Comparison of ENCODE assay signal across 34 cellular contexts in the genomic region with DNA sequence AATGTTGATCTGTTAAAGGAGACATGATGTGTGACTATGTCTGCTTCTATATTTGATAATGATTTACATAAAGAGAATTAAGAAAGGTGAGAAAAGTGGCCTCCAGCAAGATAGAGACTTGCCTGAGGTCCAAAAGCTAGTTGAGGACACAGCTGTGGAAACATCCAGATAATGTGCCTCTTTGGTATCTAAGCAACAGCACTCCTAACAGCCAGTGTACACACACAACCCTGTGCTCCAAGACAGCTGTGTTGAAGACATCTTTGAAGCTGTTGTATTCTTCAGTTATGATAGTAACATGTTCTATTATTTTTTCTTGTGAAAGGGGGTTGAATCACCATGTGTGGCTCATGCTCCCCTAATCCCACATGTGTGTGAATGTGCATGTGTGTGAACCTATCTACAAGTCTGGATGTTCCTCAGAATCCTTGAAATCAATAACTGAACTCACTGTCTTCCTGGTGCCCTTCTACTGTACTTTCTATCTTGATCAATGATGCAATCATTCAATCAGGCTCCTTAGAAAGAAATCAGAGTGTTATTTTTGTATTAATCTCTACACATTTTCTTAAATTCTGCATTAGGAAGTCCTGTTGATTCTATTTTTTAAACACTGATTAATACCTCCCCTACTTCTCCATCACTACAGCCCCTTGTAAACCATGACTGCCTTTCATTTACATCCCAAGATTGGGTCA.
A peak's percentile ranks its signal among the peaks of the same experiment; 100 is the strongest.
DNase-seq lines count a peak whose midpoint lies in the region; ATAC-seq, FAIRE-seq and TF ChIP-seq lines count a peak whose summit lies in the region.
"Had no signal": no experiment of that assay in that cellular context is flagged by ENCODE, and none has a peak within 500 bp of the region (broad histone marks: within the 10 kb centered on the region; RNA-seq: fewer than 3 reads in every experiment).

No MANE protein-coding gene starts in this region.

- H3K9ac ChIP-seq in HepG2 (ENCODE audit: insufficient read depth, low read depth, low read length), result no peak overlapping the region
- H3K9ac ChIP-seq: parathyroid adenoma had no signal

- POLR2A ChIA-PET in HepG2 (lab: Yijun Ruan, JAX), result no interaction called here

- CTCF ChIA-PET in HepG2 (lab: Yijun Ruan, JAX; ENCODE audit: low intra/inter-chr PET ratio, low total read pairs), result no interaction called here

- H3K27me3 Mint-ChIP-seq in nephron progenitor cell (ENCODE audit: low read depth, poor library complexity), result peaks cover 7% of the 10 kb centered on the region
- H3K27me3 Mint-ChIP-seq: activated CD4-positive, alpha-beta memory T cell treated with anti-CD3 and anti-CD28 coated beads, Interleukin-2, amount 10 ng/mL, durations not matched to agents 7 days and 5 days; brain had no signal

- no peaks in the 10 kb centered on the region for H3K4me1 ChIP-seq in HepG2 (ENCODE audit: insufficient read depth, low read length)
- H3K4me1 ChIP-seq in right lobe of liver, result no peaks in the 10 kb centered on the region
- H3K4me1 ChIP-seq: HAP-1, parathyroid adenoma had no signal

- BruUV-seq in HepG2 (replicated peaks; lab: Mats Ljungman, UMichigan), result no TSS peak

- no peak for TF ChIP-seq POLR2A in HepG2 (IDR thresholded peaks at IDR 0.05; ENCODE audit: insufficient read depth in 1 of 2, low read depth in 2 of 2, low read length in 2 of 2)
- no peak for TF ChIP-seq POLR2A in right lobe of liver (IDR thresholded peaks at IDR 0.05)
- TF ChIP-seq POLR2A in H54 (IDR thresholded peaks at IDR 0.05; ENCODE audit: low read depth, low read length), result no peak

- DNase-seq in HepG2 (ENCODE audit: low spot score) (no peak), right lobe of liver (no peak), NCI-H748 treated with DMSO at 0.1 percent for 48 hours (lab: John Stamatoyannopoulos, UW) (peak; percentile 69), fibroblast of villous mesenchyme (ENCODE audit: low read depth) (peak; percentile 42), nephron progenitor cell (no peak), H54 (ENCODE audit: insufficient read length, low spot score) (no peak)
- no peak for DNase-seq in activated naive CD4-positive, alpha-beta T cell treated with anti-CD3 and anti-CD28 coated beads, Interleukin-2, amount 50 U/mL, for 72 hours (ENCODE audit: low spot score in 2 of 2)
- DNase-seq: activated CD4-positive, alpha-beta memory T cell treated with anti-CD3 and anti-CD28 coated beads, Interleukin-2, amount 10 ng/mL, durations not matched to agents 7 days and 5 days; activated effector memory CD4-positive, alpha-beta T cell treated with Interleukin-2 at 50 U/mL for 16 hours; activated naive CD8-positive, alpha-beta T cell treated with anti-CD3 and anti-CD28 coated beads, Interleukin-2, amount 50 U/mL, for 24 hours; Calu3; effector CD8-positive, alpha-beta T cell; foreskin keratinocyte; immature natural killer cell; left lung; midbrain; NCI-H1436 treated with DMSO at 0.1 percent for 48 hours; NCI-H82; PC-3; SIG-M5; stimulated activated naive CD4-positive, alpha-beta T cell treated with Interleukin-2 at 50 U/mL for 16 hours had no signal

- no peak overlapping the region for H3K4me3 ChIP-seq in HepG2 (replicated peaks in 1 of 3; ENCODE audit: insufficient read depth in 1 of 3, low read depth in 2 of 3, low read length in 3 of 3)
- H3K4me3 ChIP-seq in right lobe of liver, result no peak overlapping the region
- no peak overlapping the region for H3K4me3 ChIP-seq in fibroblast of villous mesenchyme (ENCODE audit: low read depth, low read length)
- H3K4me3 ChIP-seq: HAP-1, hepatocyte, left lung, right atrium auricular region, thoracic aorta, vagina had no signal

- no peak for TF ChIP-seq RAD21 in HepG2 (CRISPR knock-in tag; IDR thresholded peaks at IDR 0.05)

- H3K36me3 ChIP-seq in HepG2 (replicated peaks in 1 of 2; ENCODE audit: control insufficient read depth in 1 of 2, insufficient read depth in 2 of 2, low read length in 2 of 2) (no peaks in the 10 kb centered on the region), right lobe of liver (no peaks in the 10 kb centered on the region)
- H3K36me3 ChIP-seq: HAP-1, left lung, right atrium auricular region, thoracic aorta, vagina had no signal

- no peaks in the 10 kb centered on the region for H3K79me2 ChIP-seq in HepG2 (ENCODE audit: insufficient read depth, low read length)
- H3K79me2 ChIP-seq: hepatocyte, parathyroid adenoma had no signal

- FAIRE-seq in HepG2 (lab: Jason Lieb, UNC), result no peak
- no peak for FAIRE-seq in H54 (lab: Jason Lieb, UNC)
- FAIRE-seq: colon, GM19239 had no signal

- H3K27ac Mint-ChIP-seq in activated naive CD4-positive, alpha-beta T cell treated with anti-CD3 and anti-CD28 coated beads, Interleukin-2, amount 50 U/mL, for 72 hours, result no peak overlapping the region
- H3K27ac Mint-ChIP-seq in nephron progenitor cell, result no peak overlapping the region
- H3K27ac Mint-ChIP-seq: activated CD4-positive, alpha-beta memory T cell treated with anti-CD3 and anti-CD28 coated beads, Interleukin-2, amount 10 ng/mL, durations not matched to agents 7 days and 5 days; activated naive CD8-positive, alpha-beta T cell treated with anti-CD3 and anti-CD28 coated beads, Interleukin-2, amount 50 U/mL, for 24 hours; brain; immature natural killer cell; natural killer cell treated with Interleukin-12 subunit alpha and Interleukin-12 subunit beta and Interleukin-15 and Interleukin-18, amount 100 ng/mL, for 72 hours had no signal

- ATAC-seq in HepG2 (no peak), right lobe of liver (no peak)
- ATAC-seq in activated naive CD4-positive, alpha-beta T cell treated with anti-CD3 and anti-CD28 coated beads, Interleukin-2, amount 50 U/mL, for 72 hours, result no peak
- ATAC-seq: activated CD4-positive, CD25-positive, alpha-beta regulatory T cell treated with anti-CD3 and anti-CD28 coated beads, Interleukin-2, amount 50 U/mL, for 24 hours; activated naive CD8-positive, alpha-beta T cell treated with anti-CD3 and anti-CD28 coated beads, Interleukin-2, amount 50 U/mL, for 24 hours; foreskin keratinocyte; left lung; natural killer cell treated with Interleukin-12 subunit alpha and Interleukin-12 subunit beta and Interleukin-15 and Interleukin-18, amount 100 ng/mL, for 72 hours; PC-3 had no signal

- no peak overlapping the region for H3K4me3 Mint-ChIP-seq in nephron progenitor cell
- H3K4me3 Mint-ChIP-seq: activated CD4-positive, alpha-beta memory T cell treated with anti-CD3 and anti-CD28 coated beads, Interleukin-2, amount 10 ng/mL, durations not matched to agents 7 days and 5 days; activated naive CD8-positive, alpha-beta T cell treated with anti-CD3 and anti-CD28 coated beads, Interleukin-2, amount 50 U/mL, for 24 hours; brain; immature natural killer cell; natural killer cell treated with Interleukin-12 subunit alpha and Interleukin-12 subunit beta and Interleukin-15 and Interleukin-18, amount 100 ng/mL, for 72 hours had no signal

- H3K27me3 ChIP-seq in HepG2 (ENCODE audit: control insufficient read depth in 1 of 2, insufficient read depth in 2 of 2, low read length in 2 of 2) (no peaks in the 10 kb centered on the region), right lobe of liver (no peaks in the 10 kb centered on the region)
- H3K27me3 ChIP-seq: hepatocyte, right atrium auricular region, vagina had no signal

- in situ Hi-C loops in HepG2 (cut with HindIII; ENCODE audit: extremely low pct_ligation_motif_present, low pct_unique_long_range_greater_than_20kb), result no loop called here

- intact Hi-C loops in HepG2 (cut with micrococcal nuclease; ENCODE audit: unreplicated experiment) (no loop called here), right lobe of liver (cut with DNase I) (no loop called here)

- H3K9me3 Mint-ChIP-seq in activated naive CD4-positive, alpha-beta T cell treated with anti-CD3 and anti-CD28 coated beads, Interleukin-2, amount 50 U/mL, for 72 hours, result peaks cover 6 to 16% of the 10 kb centered on the region in 2 donors
- peaks cover 17% of the 10 kb centered on the region for H3K9me3 Mint-ChIP-seq in nephron progenitor cell
- H3K9me3 Mint-ChIP-seq: natural killer cell treated with Interleukin-12 subunit alpha and Interleukin-12 subunit beta and Interleukin-15 and Interleukin-18, amount 100 ng/mL, for 72 hours had no signal

- H4K20me1 ChIP-seq in HepG2 (ENCODE audit: insufficient read depth, low read length), result no peaks in the 10 kb centered on the region

- H3K9me3 ChIP-seq in HepG2 (ENCODE audit: low read length) (no peaks in the 10 kb centered on the region), right lobe of liver (no peaks in the 10 kb centered on the region)
- H3K9me3 ChIP-seq: HAP-1, right atrium auricular region, thoracic aorta, vagina had no signal

- H3K27ac ChIP-seq in HepG2 (ENCODE audit: extremely low read length, insufficient read depth, low read length) (no peak overlapping the region), right lobe of liver (no peak overlapping the region)
- H3K27ac ChIP-seq: C4-2B, foreskin keratinocyte, hepatocyte, HL-60, left lung, parathyroid adenoma, right atrium auricular region, thoracic aorta, vagina had no signal

- H2AFZ ChIP-seq in HepG2 (ENCODE audit: low read length), result no peak overlapping the region
- H2AFZ ChIP-seq: hepatocyte, parathyroid adenoma had no signal

- peaks cover 0 to 6% of the 10 kb centered on the region in 2 donors for H3K36me3 Mint-ChIP-seq in activated naive CD4-positive, alpha-beta T cell treated with anti-CD3 and anti-CD28 coated beads, Interleukin-2, amount 50 U/mL, for 72 hours
- H3K36me3 Mint-ChIP-seq in nephron progenitor cell (ENCODE audit: low read depth), result no peaks in the 10 kb centered on the region
- H3K36me3 Mint-ChIP-seq: brain; immature natural killer cell; natural killer cell treated with Interleukin-12 subunit alpha and Interleukin-12 subunit beta and Interleukin-15 and Interleukin-18, amount 100 ng/mL, for 72 hours had no signal

- TF ChIP-seq CTCF in HepG2 (CRISPR knock-in tag; IDR thresholded peaks at IDR 0.05) (no peak), right lobe of liver (IDR thresholded peaks at IDR 0.05) (no peak), fibroblast of villous mesenchyme (IDR thresholded peaks at IDR 0.05; ENCODE audit: insufficient read depth, low read depth, low read length) (no peak), nephron progenitor cell (IDR thresholded peaks at IDR 0.05) (no peak)

- H3K4me1 Mint-ChIP-seq in nephron progenitor cell, result peaks cover 13% of the 10 kb centered on the region
- H3K4me1 Mint-ChIP-seq: activated CD4-positive, alpha-beta memory T cell treated with anti-CD3 and anti-CD28 coated beads, Interleukin-2, amount 10 ng/mL, durations not matched to agents 7 days and 5 days; brain; immature natural killer cell had no signal

- H3K4me2 ChIP-seq in HepG2 (ENCODE audit: low read depth, low read length), result no peak overlapping the region
- H3K4me2 ChIP-seq: hepatocyte had no signal

- TF ChIP-seq EP300 in HepG2 (IDR thresholded peaks at IDR 0.05; ENCODE audit: low read depth in 2 of 2, low read length in 2 of 2) (no peak), HepG2 (CRISPR knock-in tag; IDR thresholded peaks at IDR 0.05; ENCODE audit: borderline replicate concordance) (no peak)

Comparison
In these comparisons a context has a peak if more than half of its experiments do, and no peak if none do; other contexts are left out.
1. DNase-seq: peak in NCI-H748 treated with DMSO at 0.1 percent for 48 hours (single experiment) and fibroblast of villous mesenchyme (single experiment); none in HepG2 (single experiment), right lobe of liver (0 of 3), activated naive CD4-positive, alpha-beta T cell treated with anti-CD3 and anti-CD28 coated beads, Interleukin-2, amount 50 U/mL, for 72 hours (0 of 2), nephron progenitor cell (single experiment) and H54 (single experiment).